ENCODE assay signal across 8 cellular contexts in the genomic region with DNA sequence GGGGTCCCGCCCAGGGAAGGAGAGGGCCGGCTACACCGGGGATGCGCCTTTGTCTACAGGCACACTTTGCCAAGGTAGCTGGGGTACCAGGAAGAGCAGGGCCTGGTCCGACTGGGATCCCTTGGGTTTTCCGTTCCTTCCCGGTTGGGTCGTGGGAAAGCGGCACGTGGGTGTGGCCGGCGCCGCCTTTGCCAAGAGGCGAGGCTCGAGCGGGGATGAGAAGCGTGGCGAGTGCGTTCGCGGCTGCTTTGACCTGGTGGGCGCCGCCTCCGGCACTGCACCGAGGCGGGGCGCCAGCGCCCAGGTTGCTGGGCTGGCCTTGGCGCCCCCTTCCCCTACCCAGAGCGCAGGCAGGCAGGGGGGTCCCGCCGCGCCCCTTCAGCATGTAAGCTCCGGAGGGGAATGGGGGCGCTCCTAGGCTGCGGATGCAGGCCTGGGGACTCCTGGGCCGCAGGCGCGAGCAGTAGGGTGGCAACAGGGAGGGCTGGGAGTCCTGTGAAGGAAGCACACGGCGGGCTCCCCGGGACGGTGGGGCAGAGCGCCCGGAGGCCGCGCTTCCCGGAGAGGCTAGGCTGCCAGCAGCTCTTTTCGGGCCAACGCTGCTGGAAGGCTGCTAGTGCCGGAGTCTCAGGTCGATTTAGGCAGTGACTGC. TPM values are rescaled to one million over a fixed set of nuclear protein-coding genes. Genes with fewer than 3 reads are reported as not detected.
DNase-seq lines count a peak whose midpoint lies in the region; ATAC-seq and TF ChIP-seq lines count a peak whose summit lies in the region.

No MANE protein-coding gene starts in this region.

- ATAC-seq in esophagus mucosa (peak; percentile 27), GM18870 (IDR thresholded peaks at IDR 0.05; ENCODE audit: unreplicated experiment) (no peak)

- peaks cover 13 to 28% (median 19%) of the 10 kb centered on the region in 10 experiments for H3K4me1 ChIP-seq in BLaER1 treated with 17β-estradiol and CSF1 and Interleukin-3, amounts not matched to agents 10 nM and 100 nM

- no peak overlapping the region for H3K9ac ChIP-seq in BLaER1 treated with 17β-estradiol and CSF1 and Interleukin-3, amounts not matched to agents 10 nM and 100 nM

- H3K4me3 ChIP-seq in BLaER1 treated with 17β-estradiol and CSF1 and Interleukin-3, amounts not matched to agents 10 nM and 100 nM = peak overlapping the region; percentile 60 to 76 (median 68); a peak in 16 of 20 replicates

- peaks cover 29% of the 10 kb centered on the region for H3K27me3 Mint-ChIP-seq in nephron progenitor cell (ENCODE audit: low read depth, poor library complexity)

- no peak for TF ChIP-seq CTCF in nephron progenitor cell (IDR thresholded peaks at IDR 0.05)

- H4K20me1 ChIP-seq in BLaER1 treated with 17β-estradiol and CSF1 and Interleukin-3, amounts not matched to agents 10 nM and 100 nM = peaks cover 55 to 89% (median 68%) of the 10 kb centered on the region in 11 experiments; a peak in 21 of 22 replicates

- peak; percentile 47 for DNase-seq in NCI-H69 (lab: John Stamatoyannopoulos, UW)
- DNase-seq in nephron progenitor cell = peak; percentile 59
- DNase-seq in NCI-H510A (lab: John Stamatoyannopoulos, UW) = no peak
- no peak for DNase-seq in hepatic stellate cell (ENCODE audit: low spot score)
- no peak for DNase-seq in DMS114 treated with DMSO at 0.1 percent for 48 hours (lab: John Stamatoyannopoulos, UW; ENCODE audit: unreplicated experiment)

- H3K36me3 ChIP-seq in BLaER1 treated with 17β-estradiol and CSF1 and Interleukin-3, amounts not matched to agents 10 nM and 100 nM = peaks cover 7 to 42% (median 30%) of the 10 kb centered on the region in 11 experiments; a peak in 20 of 22 replicates

- H3K4me3 Mint-ChIP-seq in nephron progenitor cell = peak overlapping the region; percentile 83

- H3K27ac ChIP-seq in BLaER1 treated with 17β-estradiol and CSF1 and Interleukin-3, amounts not matched to agents 10 nM and 100 nM = no peak overlapping the region

- H3K9me3 Mint-ChIP-seq in nephron progenitor cell = no peaks in the 10 kb centered on the region

- H3K27ac Mint-ChIP-seq in nephron progenitor cell = no peak overlapping the region

- H3K9me3 ChIP-seq in BLaER1 treated with 17β-estradiol and CSF1 and Interleukin-3, amounts not matched to agents 10 nM and 100 nM (replicated peaks in 1 of 11) = no peaks in the 10 kb centered on the region

- H3K4me2 ChIP-seq in BLaER1 treated with 17β-estradiol and CSF1 and Interleukin-3, amounts not matched to agents 10 nM and 100 nM = peak overlapping the region; percentile 92 to 100 (median 100)

- peaks cover 42 to 62% (median 53%) of the 10 kb centered on the region in 11 experiments for H3K27me3 ChIP-seq in BLaER1 treated with 17β-estradiol and CSF1 and Interleukin-3, amounts not matched to agents 10 nM and 100 nM

- peaks cover 14% of the 10 kb centered on the region for H3K36me3 Mint-ChIP-seq in nephron progenitor cell (ENCODE audit: low read depth)

- peaks cover 34% of the 10 kb centered on the region for H3K4me1 Mint-ChIP-seq in nephron progenitor cell

RNA-seq across cellular contexts. Expression of a gene that starts 2.0 kb away (rescaled TPM):
- total RNA-seq in esophagus mucosa = 72.2 TPM

RNA-seq across cellular contexts. Expression of a gene that starts 25.0 kb away (rescaled TPM):
- total RNA-seq in esophagus mucosa = 89.6 TPM

RNA-seq across cellular contexts. Expression of a gene that starts 25.0 kb away (rescaled TPM):
- total RNA-seq in esophagus mucosa = 30.2 TPM

Comparison
In these comparisons a context has a peak if more than half of its experiments do, and no peak if none do; other contexts are left out.
1. DNase-seq: peak in NCI-H69 (single experiment) and nephron progenitor cell (single experiment); none in NCI-H510A (single experiment), hepatic stellate cell (single experiment) and DMS114 treated with DMSO at 0.1 percent for 48 hours (single experiment).